Comparison of ENCODE assay signal across 16 cellular contexts in genomic region chrX:6574762-6575161, GRCh38. TPM values are rescaled to one million over a fixed set of nuclear protein-coding genes. Genes with fewer than 3 reads are reported as not detected.
DNase-seq lines count a peak whose midpoint lies in the region; ATAC-seq and TF ChIP-seq lines count a peak whose summit lies in the region.
"Had no signal": no experiment of that assay in that cellular context is flagged by ENCODE, and none has a peak within 500 bp of the region (broad histone marks: within the 10 kb centered on the region; RNA-seq: fewer than 3 reads in every experiment).

No MANE protein-coding gene starts in this region.

- no peaks in the 10 kb centered on the region for H3K36me3 Mint-ChIP-seq in endothelial cell (ENCODE audit: low read depth, unreplicated experiment)
- H3K36me3 Mint-ChIP-seq: naive thymus-derived CD4-positive, alpha-beta T cell had no signal

- ATAC-seq in HG03135 (IDR thresholded peaks at IDR 0.05; ENCODE audit: unreplicated experiment) = no peak
- ATAC-seq: foreskin keratinocyte; naive thymus-derived CD4-positive, alpha-beta T cell had no signal

- H3K4me3 ChIP-seq in A673 (ENCODE audit: low read depth, low read length, poor library complexity, severe bottlenecking) (no peak overlapping the region), NB4 (ENCODE audit: low read depth, low read length) (no peak overlapping the region)
- H3K4me3 ChIP-seq: GM23248, uterus had no signal

- intact Hi-C loops in A673 (cut with micrococcal nuclease; ENCODE audit: unreplicated experiment) = no loop called here

- no peaks in the 10 kb centered on the region for H3K9me3 ChIP-seq in A673 (ENCODE audit: low read depth, low read length, poor library complexity, severe bottlenecking)
- H3K9me3 ChIP-seq: uterus had no signal

- no peaks in the 10 kb centered on the region for H3K36me3 ChIP-seq in A673 (ENCODE audit: insufficient read depth, low read length, poor library complexity, severe bottlenecking)
- H3K36me3 ChIP-seq: uterus had no signal

- H3K27ac Mint-ChIP-seq in endothelial cell (ENCODE audit: unreplicated experiment) = no peak overlapping the region
- H3K27ac Mint-ChIP-seq: activated T-helper 1 cell treated with anti-CD3 and anti-CD28 coated beads, Interleukin-12 subunit alpha, Interleukin-12 subunit beta, Interleukin-2, Interleukin-4 antibody, amounts not matched to agents 30 ng/mL and 10 ng/mL and 1 ng/mL, durations not matched to agents 14 hours and 24 hours and 36 hours; naive thymus-derived CD4-positive, alpha-beta T cell had no signal

- no TSS peak for BruUV-seq in A673 (replicated peaks; lab: Mats Ljungman, UMichigan)

- H3K4me1 ChIP-seq in A673 (ENCODE audit: insufficient read depth, low read length, poor library complexity, severe bottlenecking) = no peaks in the 10 kb centered on the region
- H3K4me1 ChIP-seq: foreskin keratinocyte, uterus had no signal

- peak; percentile 56 for TF ChIP-seq CTCF in A673 (conservative IDR thresholded peaks at IDR 0.05; ENCODE audit: low read depth, low read length)
- TF ChIP-seq CTCF in GM12872 (IDR thresholded peaks at IDR 0.05; ENCODE audit: insufficient read depth, low read depth, low read length) = peak; percentile 22; the same call in 1 of the 3 replicates
- peak; percentile 30 for TF ChIP-seq CTCF in NB4 (IDR thresholded peaks at IDR 0.05; ENCODE audit: low read depth, low read length)
- peak; percentile 24 for TF ChIP-seq CTCF in endothelial cell (IDR thresholded peaks at IDR 0.05; ENCODE audit: unreplicated experiment)

- POLR2A ChIA-PET in A673 (lab: Charles Lee; ENCODE audit: low non-redundant PET) = no interaction called here

- H3K27me3 Mint-ChIP-seq in endothelial cell (ENCODE audit: unreplicated experiment) = no peaks in the 10 kb centered on the region
- H3K27me3 Mint-ChIP-seq: naive thymus-derived CD4-positive, alpha-beta T cell had no signal

- no peak for TF ChIP-seq POLR2A in NB4 (IDR thresholded peaks at IDR 0.05; ENCODE audit: extremely low read depth, insufficient read length)

- no peak overlapping the region for H3K4me3 Mint-ChIP-seq in endothelial cell (ENCODE audit: unreplicated experiment)
- H3K4me3 Mint-ChIP-seq: activated T-helper 1 cell treated with anti-CD3 and anti-CD28 coated beads, Interleukin-12 subunit alpha, Interleukin-12 subunit beta, Interleukin-2, Interleukin-4 antibody, amounts not matched to agents 30 ng/mL and 10 ng/mL and 1 ng/mL, durations not matched to agents 14 hours and 24 hours and 36 hours; naive thymus-derived CD4-positive, alpha-beta T cell had no signal

- H3K9me3 Mint-ChIP-seq in endothelial cell (ENCODE audit: unreplicated experiment) = no peaks in the 10 kb centered on the region
- H3K9me3 Mint-ChIP-seq: activated T-helper 1 cell treated with anti-CD3 and anti-CD28 coated beads, Interleukin-12 subunit alpha, Interleukin-12 subunit beta, Interleukin-2, Interleukin-4 antibody, amounts not matched to agents 30 ng/mL and 10 ng/mL and 1 ng/mL, durations not matched to agents 14 hours and 24 hours and 36 hours had no signal

- H3K4me1 Mint-ChIP-seq in endothelial cell (ENCODE audit: unreplicated experiment) = no peaks in the 10 kb centered on the region
- H3K4me1 Mint-ChIP-seq: naive thymus-derived CD4-positive, alpha-beta T cell had no signal

- CTCF ChIA-PET in A673 (lab: Charles Lee) = no interaction called here

- H3K27ac ChIP-seq in A673 (ENCODE audit: low read depth, low read length, poor library complexity, severe bottlenecking) = no peak overlapping the region
- H3K27ac ChIP-seq: foreskin keratinocyte, GM23248, uterus had no signal

- DNase-seq in A673 (ENCODE audit: low spot score) (peak; percentile 44), NB4 (ENCODE audit: low read depth) (peak; percentile 2), endothelial cell (ENCODE audit: low spot score) (peak; percentile 3), SK-N-DZ (ENCODE audit: low spot score) (no peak), NCI-H2081 treated with DMSO at 0.1 percent for 48 hours (lab: John Stamatoyannopoulos, UW) (no peak), NCI-H1694 (lab: John Stamatoyannopoulos, UW) (no peak)
- DNase-seq: Calu3; foreskin keratinocyte; GM23248; naive thymus-derived CD4-positive, alpha-beta T cell; NCI-H1092 treated with DMSO at 0.1 percent for 48 hours; uterus had no signal

- no peaks in the 10 kb centered on the region for H3K27me3 ChIP-seq in A673 (replicated peaks; ENCODE audit: insufficient read depth, low read depth, low read length, poor library complexity)
- H3K27me3 ChIP-seq: foreskin keratinocyte, uterus had no signal

RNA-seq across cellular contexts. Expression of gene VCX3A, which starts 39.8 kb away (rescaled TPM):
- total RNA-seq in A673 (2021) = not detected in 2 replicates
- total RNA-seq in endothelial cell (ENCODE audit: unreplicated experiment) = not detected
- polyA plus RNA-seq in SK-N-DZ (2014; cell fraction: cytosol; rRNA removed) = not detected in 2 replicates
- polyA plus RNA-seq in SK-N-DZ (2014; cell fraction: nucleus; rRNA removed) = not detected in 2 replicates
- total RNA-seq: activated T-helper 1 cell treated with anti-CD3 and anti-CD28 coated beads, Interleukin-12 subunit alpha, Interleukin-12 subunit beta, Interleukin-2, Interleukin-4 antibody, amounts not matched to agents 30 ng/mL and 10 ng/mL and 1 ng/mL, durations not matched to agents 14 hours and 24 hours and 36 hours; Calu3; foreskin keratinocyte; GM23248; naive thymus-derived CD4-positive, alpha-beta T cell; pulmonary artery endothelial cell; uterus had no signal
- polyA plus RNA-seq: foreskin keratinocyte; GM23248; naive thymus-derived CD4-positive, alpha-beta T cell had no signal

Comparison
In these comparisons a context has a peak if more than half of its experiments do, and no peak if none do; other contexts are left out.
1. DNase-seq: peak in A673 (single experiment), NB4 (single experiment) and endothelial cell (single experiment); none in SK-N-DZ (single experiment), NCI-H2081 treated with DMSO at 0.1 percent for 48 hours (single experiment) and NCI-H1694 (single experiment).
2. Peak in every context shown above with its lines, with median percentiles within 50 percentile points of each other: CTCF ChIP-seq.